ENCODE assay signal across 30 cellular contexts in genomic region chr4:5720157-5720850, GRCh38.
"Had no signal": no experiment of that assay in that cellular context is flagged by ENCODE, and none has a peak within 500 bp of the region (broad histone marks: within the 10 kb centered on the region; RNA-seq: fewer than 3 reads in every experiment).

No MANE protein-coding gene starts in this region.

- H3K27me3 Mint-ChIP-seq: activated CD4-positive, alpha-beta memory T cell treated with anti-CD3 and anti-CD28 coated beads for 36 hours; activated CD4-positive, alpha-beta T cell treated with anti-CD3 and anti-CD28 coated beads, Interleukin-2, amount 10 ng/mL, durations not matched to agents 24 days and 14 days; activated CD8-positive, alpha-beta memory T cell treated with anti-CD3 and anti-CD28 coated beads, Interleukin-2, amount 10 ng/mL, durations not matched to agents 7 days and 5 days had no signal

- H3K36me3 ChIP-seq: gastrocnemius medialis had no signal

- ATAC-seq: activated CD4-positive, alpha-beta T cell treated with anti-CD3 and anti-CD28 coated beads for 36 hours; activated CD8-positive, alpha-beta memory T cell treated with anti-CD3 and anti-CD28 coated beads, Interleukin-2, amount 10 ng/mL, durations not matched to agents 7 days and 5 days; activated CD8-positive, alpha-beta T cell treated with anti-CD3 and anti-CD28 coated beads, Interleukin-2, amount 10 ng/mL, durations not matched to agents 7 days and 5 days; body of pancreas; effector memory CD8-positive, alpha-beta T cell; foreskin keratinocyte; gastrocnemius medialis had no signal

- H3K27ac Mint-ChIP-seq: activated CD4-positive, alpha-beta memory T cell treated with anti-CD3 and anti-CD28 coated beads for 36 hours; activated CD4-positive, alpha-beta T cell treated with anti-CD3 and anti-CD28 coated beads for 36 hours; activated CD4-positive, alpha-beta T cell treated with anti-CD3 and anti-CD28 coated beads, Interleukin-2, amount 10 ng/mL, durations not matched to agents 24 days and 14 days; activated CD8-positive, alpha-beta memory T cell treated with anti-CD3 and anti-CD28 coated beads, Interleukin-2, amount 10 ng/mL, durations not matched to agents 7 days and 5 days; activated CD8-positive, alpha-beta T cell treated with anti-CD3 and anti-CD28 coated beads, Interleukin-2, amount 10 ng/mL, durations not matched to agents 7 days and 5 days; activated naive CD8-positive, alpha-beta T cell; activated T-helper 1 cell treated with anti-CD3 and anti-CD28 coated beads, Interleukin-12 subunit alpha, Interleukin-12 subunit beta, Interleukin-2, Interleukin-4 antibody, amounts not matched to agents 30 ng/mL and 10 ng/mL and 1 ng/mL, durations not matched to agents 14 hours and 24 hours and 36 hours; activated T-helper 2 cell treated with anti-CD3 and anti-CD28 coated beads, Interferon-gamma antibody, Interleukin-2, Interleukin-4, amounts not matched to agents 10 μg/mL and 5 μg/mL and 100 μg/mL, durations not matched to agents 14 hours and 24 hours and 36 hours; effector memory CD8-positive, alpha-beta T cell had no signal

- DNase-seq: activated CD4-positive, alpha-beta memory T cell treated with anti-CD3 and anti-CD28 coated beads for 36 hours; activated CD4-positive, alpha-beta T cell treated with anti-CD3 and anti-CD28 coated beads for 36 hours; activated CD4-positive, alpha-beta T cell treated with anti-CD3 and anti-CD28 coated beads, Interleukin-2, amount 10 ng/mL, durations not matched to agents 24 days and 14 days; activated CD4-positive, CD25-positive, alpha-beta regulatory T cell; activated CD4-positive, CD25-positive, alpha-beta regulatory T cell treated with anti-CD3 and anti-CD28 coated beads, Interleukin-2, amount 50 U/mL, for 72 hours; activated CD8-positive, alpha-beta memory T cell treated with anti-CD3 and anti-CD28 coated beads, Interleukin-2, amount 10 ng/mL, durations not matched to agents 7 days and 5 days; activated CD8-positive, alpha-beta memory T cell treated with anti-CD3 and anti-CD28 coated beads, Interleukin-2, amount 50 U/mL, for 4 hours; activated CD8-positive, alpha-beta T cell treated with anti-CD3 and anti-CD28 coated beads, Interleukin-2, amount 10 ng/mL, durations not matched to agents 7 days and 5 days; activated gamma-delta T cell treated with Interleukin-2 at 50 U/mL for 16 hours; activated naive CD4-positive, alpha-beta T cell treated with anti-CD3 and anti-CD28 coated beads, Interleukin-2, amount 50 U/mL, for 16 hours; activated naive CD4-positive, alpha-beta T cell treated with Interleukin-2 at 50 U/mL for 16 hours; activated T-cell treated with anti-CD3 and anti-CD28 coated beads, Interleukin-2, amount 50 U/mL, for 1 hour; activated T-cell treated with anti-CD3 and anti-CD28 coated beads, Interleukin-2, amount 50 U/mL, for 48 hours; amniotic stem cell; aorta; body of pancreas; caudate nucleus; cortex of kidney; dermis blood vessel endothelial cell; effector CD4-positive, alpha-beta T cell; effector memory CD8-positive, alpha-beta T cell; erythroblast; foreskin keratinocyte; gastrocnemius medialis; T-helper 2 cell had no signal

- H3K4me1 Mint-ChIP-seq: activated CD4-positive, alpha-beta T cell treated with anti-CD3 and anti-CD28 coated beads for 36 hours; activated CD4-positive, alpha-beta T cell treated with anti-CD3 and anti-CD28 coated beads, Interleukin-2, amount 10 ng/mL, durations not matched to agents 24 days and 14 days; activated CD8-positive, alpha-beta memory T cell treated with anti-CD3 and anti-CD28 coated beads, Interleukin-2, amount 10 ng/mL, durations not matched to agents 7 days and 5 days had no signal

- H3K4me3 Mint-ChIP-seq: activated CD4-positive, alpha-beta memory T cell treated with anti-CD3 and anti-CD28 coated beads for 36 hours; activated CD4-positive, alpha-beta T cell treated with anti-CD3 and anti-CD28 coated beads for 36 hours; activated CD4-positive, alpha-beta T cell treated with anti-CD3 and anti-CD28 coated beads, Interleukin-2, amount 10 ng/mL, durations not matched to agents 24 days and 14 days; activated CD8-positive, alpha-beta memory T cell treated with anti-CD3 and anti-CD28 coated beads, Interleukin-2, amount 10 ng/mL, durations not matched to agents 7 days and 5 days; activated CD8-positive, alpha-beta T cell treated with anti-CD3 and anti-CD28 coated beads, Interleukin-2, amount 10 ng/mL, durations not matched to agents 7 days and 5 days; activated naive CD8-positive, alpha-beta T cell; activated T-helper 1 cell treated with anti-CD3 and anti-CD28 coated beads, Interleukin-12 subunit alpha, Interleukin-12 subunit beta, Interleukin-2, Interleukin-4 antibody, amounts not matched to agents 30 ng/mL and 10 ng/mL and 1 ng/mL, durations not matched to agents 14 hours and 24 hours and 36 hours; effector memory CD8-positive, alpha-beta T cell had no signal

- H3K36me3 Mint-ChIP-seq: activated CD4-positive, alpha-beta memory T cell treated with anti-CD3 and anti-CD28 coated beads for 36 hours; activated naive CD8-positive, alpha-beta T cell had no signal

- H3K27ac ChIP-seq: esophagus muscularis mucosa, foreskin keratinocyte, gastrocnemius medialis had no signal

- H3K27me3 ChIP-seq: body of pancreas, esophagus muscularis mucosa, foreskin keratinocyte, gastrocnemius medialis had no signal

- H3K9me3 ChIP-seq: body of pancreas, gastrocnemius medialis had no signal

- FAIRE-seq: colon had no signal

- H3K4me3 ChIP-seq: body of pancreas, esophagus muscularis mucosa, gastrocnemius medialis had no signal

- H3K4me1 ChIP-seq: foreskin keratinocyte, gastrocnemius medialis had no signal

- H3K9me3 Mint-ChIP-seq: effector memory CD8-positive, alpha-beta T cell had no signal
